8 cellular contexts compared by ENCODE assay signal in the genomic region with DNA sequence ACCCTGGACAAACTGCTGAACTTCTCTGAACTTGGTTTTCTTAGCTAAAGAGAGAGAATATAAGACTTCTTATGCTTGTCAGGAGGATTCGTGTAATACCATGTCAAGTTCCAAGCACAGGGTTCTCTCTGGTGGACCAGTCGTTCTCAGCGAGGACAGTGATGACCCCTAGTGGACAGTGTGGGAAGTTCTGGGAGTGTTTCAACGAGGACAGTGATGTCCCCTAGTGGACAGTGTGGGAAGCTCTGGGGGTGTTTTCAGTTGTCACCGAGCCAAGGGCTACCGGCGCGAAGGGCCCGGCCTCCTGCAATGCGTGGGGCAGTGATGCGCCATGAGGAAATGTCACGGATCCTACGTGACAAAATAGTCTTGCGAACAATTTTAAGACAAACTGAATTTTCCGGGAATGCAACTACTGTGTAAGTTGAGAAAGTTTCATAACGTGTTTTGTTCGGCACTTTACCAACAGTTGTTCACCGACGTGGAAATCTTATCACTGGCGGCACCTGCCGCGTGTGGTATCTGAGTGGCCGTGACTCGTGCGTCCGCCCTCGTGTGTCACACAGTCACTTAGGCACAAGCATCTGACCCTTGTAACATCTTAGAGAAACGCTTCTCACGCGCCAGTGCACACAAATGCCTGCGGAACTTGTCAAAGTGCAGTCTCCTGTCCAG. TPM values are rescaled to one million over a fixed set of nuclear protein-coding genes. Genes with fewer than 3 reads are reported as not detected.
DNase-seq lines count a peak whose midpoint lies in the region; ATAC-seq and TF ChIP-seq lines count a peak whose summit lies in the region.

No MANE protein-coding gene starts in this region.

- H3K27ac ChIP-seq in coronary artery, result no peak overlapping the region
- H3K27ac ChIP-seq in liver (ENCODE audit: low read depth in 1 of 2, low read length in 2 of 2), result no peak overlapping the region

- 18% methylated on average over 31 of the region's 31 CpGs for WGBS in liver

- TF ChIP-seq CTCF in coronary artery (IDR thresholded peaks at IDR 0.05), result peak; percentile 99
- TF ChIP-seq CTCF in liver (IDR thresholded peaks at IDR 0.05; ENCODE audit: low read depth, low read length, missing input control), result peak; percentile 100

- H3K36me3 ChIP-seq in liver (ENCODE audit: control insufficient read depth in 4 of 4, insufficient read depth in 3 of 4, low read depth in 1 of 4, low read length in 3 of 4), result no peaks in the 10 kb centered on the region

- H3K4me1 ChIP-seq in liver (ENCODE audit: control insufficient read depth in 4 of 4, insufficient read depth in 4 of 4, low read length in 3 of 4), result peaks cover 11 to 19% (median 14%) of the 10 kb centered on the region in 4 donors

- H3K27me3 ChIP-seq in liver (ENCODE audit: control insufficient read depth in 4 of 4, insufficient read depth in 4 of 4, low read length in 3 of 4), result no peaks in the 10 kb centered on the region

- no peak overlapping the region for H3K9ac ChIP-seq in liver (ENCODE audit: low read depth in 1 of 2, low read length in 2 of 2)

- DNase-seq in CD1c-positive myeloid dendritic cell (ENCODE audit: extremely low spot score) (peak; percentile 96), NCI-H526 (lab: John Stamatoyannopoulos, UW) (peak; percentile 93 to 98), coronary artery (ENCODE audit: low spot score) (peak; percentile 87)
- DNase-seq in activated CD4-positive, alpha-beta T cell treated with anti-CD3 and anti-CD28 coated beads for 4 hours, result peak; percentile 83 to 89
- peak; percentile 78 to 89 (median 85) for DNase-seq in stimulated activated CD4-positive, alpha-beta T cell treated with anti-CD3 and anti-CD28 coated beads, TNF-alpha, amount 100 ng/mL, for 24 hours (ENCODE audit: low read depth in 3 of 3)

- ATAC-seq in GM19372 (IDR thresholded peaks at IDR 0.05; ENCODE audit: low read depth, unreplicated experiment) (peak; percentile 87), HG03521 (IDR thresholded peaks at IDR 0.05; ENCODE audit: unreplicated experiment) (peak; percentile 68)

- H3K4me3 ChIP-seq in coronary artery (peak overlapping the region; percentile 48), liver (ENCODE audit: low read depth in 1 of 3, low read length in 3 of 3) (no peak overlapping the region)

- peak; percentile 99 to 100 for TF ChIP-seq RAD21 in liver (IDR thresholded peaks at IDR 0.05)

- no peaks in the 10 kb centered on the region for H3K9me3 ChIP-seq in liver (ENCODE audit: control insufficient read depth in 4 of 4, low read length in 3 of 4)

TF ChIP-seq in liver, 16 proteins besides CTCF, POLR2A, EP300 and RAD21:
- TF ChIP-seq SP1 (IDR thresholded peaks at IDR 0.05), result peak; percentile 47
- no peak for TF ChIP-seq FOXA1 (IDR thresholded peaks at IDR 0.05)
- TF ChIP-seq, protein P1, sequence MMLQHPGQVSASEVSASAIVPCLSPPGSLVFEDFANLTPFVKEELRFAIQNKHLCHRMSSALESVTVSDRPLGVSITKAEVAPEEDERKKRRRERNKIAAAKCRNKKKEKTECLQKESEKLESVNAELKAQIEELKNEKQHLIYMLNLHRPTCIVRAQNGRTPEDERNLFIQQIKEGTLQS (IDR thresholded peaks at IDR 0.05), result no peak
- peak; percentile 7 for TF ChIP-seq HNF4G (IDR thresholded peaks at IDR 0.05)
- TF ChIP-seq FOXA2 (IDR thresholded peaks at IDR 0.05), result no peak
- TF ChIP-seq, protein P2, sequence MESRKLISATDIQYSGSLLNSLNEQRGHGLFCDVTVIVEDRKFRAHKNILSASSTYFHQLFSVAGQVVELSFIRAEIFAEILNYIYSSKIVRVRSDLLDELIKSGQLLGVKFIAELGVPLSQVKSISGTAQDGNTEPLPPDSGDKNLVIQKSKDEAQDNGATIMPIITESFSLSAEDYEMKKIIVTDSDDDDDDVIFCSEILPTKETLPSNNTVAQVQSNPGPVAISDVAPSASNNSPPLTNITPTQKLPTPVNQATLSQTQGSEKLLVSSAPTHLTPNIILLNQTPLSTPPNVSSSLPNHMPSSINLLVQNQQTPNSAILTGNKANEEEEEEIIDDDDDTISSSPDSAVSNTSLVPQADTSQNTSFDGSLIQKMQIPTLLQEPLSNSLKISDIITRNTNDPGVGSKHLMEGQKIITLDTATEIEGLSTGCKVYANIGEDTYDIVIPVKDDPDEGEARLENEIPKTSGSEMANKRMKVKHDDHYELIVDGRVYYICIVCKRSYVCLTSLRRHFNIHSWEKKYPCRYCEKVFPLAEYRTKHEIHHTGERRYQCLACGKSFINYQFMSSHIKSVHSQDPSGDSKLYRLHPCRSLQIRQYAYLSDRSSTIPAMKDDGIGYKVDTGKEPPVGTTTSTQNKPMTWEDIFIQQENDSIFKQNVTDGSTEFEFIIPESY (IDR thresholded peaks at IDR 0.05), result no peak
- TF ChIP-seq TAF1 (conservative IDR thresholded peaks at IDR 0.05), result no peak
- TF ChIP-seq, protein P3, sequence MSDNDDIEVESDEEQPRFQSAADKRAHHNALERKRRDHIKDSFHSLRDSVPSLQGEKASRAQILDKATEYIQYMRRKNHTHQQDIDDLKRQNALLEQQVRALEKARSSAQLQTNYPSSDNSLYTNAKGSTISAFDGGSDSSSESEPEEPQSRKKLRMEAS (IDR thresholded peaks at IDR 0.05), result no peak
- peak in 1 of 2 donors; percentile 44 for TF ChIP-seq RXRA (IDR thresholded peaks at IDR 0.05)
- peak in 1 of 2 donors; percentile 27 for TF ChIP-seq HNF4A (conservative IDR thresholded peaks at IDR 0.05)
TF ChIP-seq in liver: peak in this region for 4.

RNA-seq across cellular contexts. Expression of gene MUC4, which starts 39.3 kb away (rescaled TPM):
- total RNA-seq in liver, result not detected
- polyA plus RNA-seq in liver, result not detected

RNA-seq across cellular contexts. Expression of gene TNK2, which starts 57.4 kb away (rescaled TPM):
- 1 to 10 TPM; 8.3 to 9.4 TPM for total RNA-seq in liver
- polyA plus RNA-seq in liver, result 10 to 100 TPM in 1 of 2 donors, 1 to 10 TPM in 1; 4.0 to 12.2 TPM
